31 cellular contexts compared by ENCODE assay signal in genomic region chr3:176807938-176808337, GRCh38.
"Had no signal": no experiment of that assay in that cellular context is flagged by ENCODE, and none has a peak within 500 bp of the region (broad histone marks: within the 10 kb centered on the region; RNA-seq: fewer than 3 reads in every experiment).

No MANE protein-coding gene starts in this region.

- H3K27ac Mint-ChIP-seq: activated CD4-positive, alpha-beta memory T cell treated with anti-CD3 and anti-CD28 coated beads for 36 hours; activated CD4-positive, alpha-beta T cell treated with anti-CD3 and anti-CD28 coated beads for 36 hours; activated CD4-positive, alpha-beta T cell treated with anti-CD3 and anti-CD28 coated beads, Interleukin-2, amount 10 ng/mL, durations not matched to agents 24 days and 14 days; activated CD8-positive, alpha-beta memory T cell treated with anti-CD3 and anti-CD28 coated beads, Interleukin-2, amount 10 ng/mL, durations not matched to agents 7 days and 5 days; activated CD8-positive, alpha-beta T cell treated with anti-CD3 and anti-CD28 coated beads, Interleukin-2, amount 10 ng/mL, durations not matched to agents 7 days and 5 days; activated naive CD4-positive, alpha-beta T cell treated with anti-CD3 and anti-CD28 coated beads, Interleukin-2, amount 10 ng/mL, durations not matched to agents 7 days and 5 days; activated naive CD8-positive, alpha-beta T cell; activated T-cell treated with anti-CD3 and anti-CD28 coated beads, Interleukin-2, amount 50 U/mL, for 24 hours; activated T-cell treated with anti-CD3 and anti-CD28 coated beads, Interleukin-2, amount 50 U/mL, for 72 hours; effector memory CD8-positive, alpha-beta T cell; T-helper 17 cell; T-helper 2 cell treated with Interferon-gamma antibody and Interleukin-4, amounts not matched to agents 5 μg/mL and 100 μg/mL, for 36 hours had no signal

- H3K9me3 ChIP-seq: esophagus muscularis mucosa, gastrocnemius medialis had no signal

- H3K36me3 Mint-ChIP-seq: activated CD4-positive, alpha-beta memory T cell treated with anti-CD3 and anti-CD28 coated beads for 36 hours; activated CD8-positive, alpha-beta memory T cell treated with anti-CD3 and anti-CD28 coated beads, Interleukin-2, amount 10 ng/mL, durations not matched to agents 7 days and 5 days; activated naive CD4-positive, alpha-beta T cell treated with anti-CD3 and anti-CD28 coated beads, Interleukin-2, amount 10 ng/mL, durations not matched to agents 7 days and 5 days; activated naive CD8-positive, alpha-beta T cell had no signal

- H3K27ac ChIP-seq: esophagus muscularis mucosa, foreskin keratinocyte, gastrocnemius medialis had no signal

- H3K4me1 ChIP-seq: esophagus muscularis mucosa, foreskin keratinocyte, gastrocnemius medialis had no signal

- H3K27me3 Mint-ChIP-seq: activated CD4-positive, alpha-beta memory T cell treated with anti-CD3 and anti-CD28 coated beads for 36 hours; activated CD4-positive, alpha-beta T cell treated with anti-CD3 and anti-CD28 coated beads for 36 hours; activated CD4-positive, alpha-beta T cell treated with anti-CD3 and anti-CD28 coated beads, Interleukin-2, amount 10 ng/mL, durations not matched to agents 24 days and 14 days; activated CD8-positive, alpha-beta memory T cell treated with anti-CD3 and anti-CD28 coated beads, Interleukin-2, amount 10 ng/mL, durations not matched to agents 7 days and 5 days; activated naive CD4-positive, alpha-beta T cell treated with anti-CD3 and anti-CD28 coated beads, Interleukin-2, amount 10 ng/mL, durations not matched to agents 7 days and 5 days; activated naive CD8-positive, alpha-beta T cell; activated T-cell treated with anti-CD3 and anti-CD28 coated beads, Interleukin-2, amount 50 U/mL, for 24 hours; T-helper 17 cell had no signal

- H3K4me1 Mint-ChIP-seq: activated CD4-positive, alpha-beta T cell treated with anti-CD3 and anti-CD28 coated beads for 36 hours; activated CD4-positive, alpha-beta T cell treated with anti-CD3 and anti-CD28 coated beads, Interleukin-2, amount 10 ng/mL, durations not matched to agents 24 days and 14 days; activated CD8-positive, alpha-beta memory T cell treated with anti-CD3 and anti-CD28 coated beads, Interleukin-2, amount 10 ng/mL, durations not matched to agents 7 days and 5 days; activated naive CD4-positive, alpha-beta T cell treated with anti-CD3 and anti-CD28 coated beads, Interleukin-2, amount 10 ng/mL, durations not matched to agents 7 days and 5 days; T-helper 17 cell had no signal

- H3K4me3 Mint-ChIP-seq: activated CD4-positive, alpha-beta memory T cell treated with anti-CD3 and anti-CD28 coated beads for 36 hours; activated CD4-positive, alpha-beta T cell treated with anti-CD3 and anti-CD28 coated beads for 36 hours; activated CD4-positive, alpha-beta T cell treated with anti-CD3 and anti-CD28 coated beads, Interleukin-2, amount 10 ng/mL, durations not matched to agents 24 days and 14 days; activated CD8-positive, alpha-beta memory T cell treated with anti-CD3 and anti-CD28 coated beads, Interleukin-2, amount 10 ng/mL, durations not matched to agents 7 days and 5 days; activated CD8-positive, alpha-beta T cell treated with anti-CD3 and anti-CD28 coated beads, Interleukin-2, amount 10 ng/mL, durations not matched to agents 7 days and 5 days; activated naive CD4-positive, alpha-beta T cell treated with anti-CD3 and anti-CD28 coated beads, Interleukin-2, amount 10 ng/mL, durations not matched to agents 7 days and 5 days; activated naive CD8-positive, alpha-beta T cell; activated T-cell treated with anti-CD3 and anti-CD28 coated beads, Interleukin-2, amount 50 U/mL, for 24 hours; activated T-cell treated with anti-CD3 and anti-CD28 coated beads, Interleukin-2, amount 50 U/mL, for 72 hours; effector memory CD8-positive, alpha-beta T cell; T-helper 17 cell; T-helper 2 cell treated with Interferon-gamma antibody and Interleukin-4, amounts not matched to agents 5 μg/mL and 100 μg/mL, for 36 hours had no signal

- H3K4me3 ChIP-seq: esophagus muscularis mucosa, gastrocnemius medialis had no signal

- DNase-seq: activated CD4-positive, alpha-beta memory T cell treated with anti-CD3 and anti-CD28 coated beads for 36 hours; activated CD4-positive, alpha-beta T cell treated with anti-CD3 and anti-CD28 coated beads for 36 hours; activated CD4-positive, alpha-beta T cell treated with anti-CD3 and anti-CD28 coated beads, Interleukin-2, amount 10 ng/mL, durations not matched to agents 24 days and 14 days; activated CD4-positive, CD25-positive, alpha-beta regulatory T cell; activated CD4-positive, CD25-positive, alpha-beta regulatory T cell treated with anti-CD3 and anti-CD28 coated beads, Interleukin-2, amount 50 U/mL, for 72 hours; activated CD8-positive, alpha-beta memory T cell treated with anti-CD3 and anti-CD28 coated beads, Interleukin-2, amount 10 ng/mL, durations not matched to agents 7 days and 5 days; activated CD8-positive, alpha-beta memory T cell treated with anti-CD3 and anti-CD28 coated beads, Interleukin-2, amount 50 U/mL, for 48 hours; activated CD8-positive, alpha-beta T cell treated with anti-CD3 and anti-CD28 coated beads, Interleukin-2, amount 10 ng/mL, durations not matched to agents 7 days and 5 days; activated gamma-delta T cell; activated naive CD4-positive, alpha-beta T cell; activated naive CD4-positive, alpha-beta T cell treated with anti-CD3 and anti-CD28 coated beads, Interleukin-2, amount 10 ng/mL, durations not matched to agents 7 days and 5 days; activated T-cell treated with anti-CD3 and anti-CD28 coated beads for 4 hours; activated T-cell treated with anti-CD3 and anti-CD28 coated beads, Interleukin-2, amount 50 U/mL, for 24 hours; activated T-cell treated with anti-CD3 and anti-CD28 coated beads, Interleukin-2, amount 50 U/mL, for 72 hours; amniotic stem cell; anterior cingulate cortex; caudate nucleus; cortex of kidney; dermis blood vessel endothelial cell; effector CD4-positive, alpha-beta T cell; effector memory CD8-positive, alpha-beta T cell; erythroblast; foreskin keratinocyte; gastrocnemius medialis; glutamatergic neuron; T-helper 1 cell; T-helper 17 cell; T1000 had no signal

- H3K27me3 ChIP-seq: esophagus muscularis mucosa, foreskin keratinocyte, gastrocnemius medialis had no signal

- H3K36me3 ChIP-seq: esophagus muscularis mucosa, gastrocnemius medialis had no signal

- ATAC-seq: activated CD4-positive, alpha-beta T cell treated with anti-CD3 and anti-CD28 coated beads for 36 hours; activated CD8-positive, alpha-beta memory T cell treated with anti-CD3 and anti-CD28 coated beads, Interleukin-2, amount 10 ng/mL, durations not matched to agents 7 days and 5 days; activated CD8-positive, alpha-beta T cell treated with anti-CD3 and anti-CD28 coated beads, Interleukin-2, amount 10 ng/mL, durations not matched to agents 7 days and 5 days; activated T-cell treated with anti-CD3 and anti-CD28 coated beads, Interleukin-2, amount 50 U/mL, for 72 hours; effector memory CD8-positive, alpha-beta T cell; foreskin keratinocyte; gastrocnemius medialis; T-helper 17 cell had no signal

- H3K9me3 Mint-ChIP-seq: activated CD4-positive, alpha-beta memory T cell treated with anti-CD3 and anti-CD28 coated beads for 36 hours; activated CD4-positive, alpha-beta T cell treated with anti-CD3 and anti-CD28 coated beads, Interleukin-2, amount 10 ng/mL, durations not matched to agents 24 days and 14 days; activated naive CD4-positive, alpha-beta T cell treated with anti-CD3 and anti-CD28 coated beads, Interleukin-2, amount 10 ng/mL, durations not matched to agents 7 days and 5 days; activated T-cell treated with anti-CD3 and anti-CD28 coated beads, Interleukin-2, amount 50 U/mL, for 24 hours; activated T-cell treated with anti-CD3 and anti-CD28 coated beads, Interleukin-2, amount 50 U/mL, for 72 hours; T-helper 2 cell treated with Interferon-gamma antibody and Interleukin-4, amounts not matched to agents 5 μg/mL and 100 μg/mL, for 36 hours had no signal
